Comparison of ENCODE assay signal across 21 cellular contexts in the genomic region with DNA sequence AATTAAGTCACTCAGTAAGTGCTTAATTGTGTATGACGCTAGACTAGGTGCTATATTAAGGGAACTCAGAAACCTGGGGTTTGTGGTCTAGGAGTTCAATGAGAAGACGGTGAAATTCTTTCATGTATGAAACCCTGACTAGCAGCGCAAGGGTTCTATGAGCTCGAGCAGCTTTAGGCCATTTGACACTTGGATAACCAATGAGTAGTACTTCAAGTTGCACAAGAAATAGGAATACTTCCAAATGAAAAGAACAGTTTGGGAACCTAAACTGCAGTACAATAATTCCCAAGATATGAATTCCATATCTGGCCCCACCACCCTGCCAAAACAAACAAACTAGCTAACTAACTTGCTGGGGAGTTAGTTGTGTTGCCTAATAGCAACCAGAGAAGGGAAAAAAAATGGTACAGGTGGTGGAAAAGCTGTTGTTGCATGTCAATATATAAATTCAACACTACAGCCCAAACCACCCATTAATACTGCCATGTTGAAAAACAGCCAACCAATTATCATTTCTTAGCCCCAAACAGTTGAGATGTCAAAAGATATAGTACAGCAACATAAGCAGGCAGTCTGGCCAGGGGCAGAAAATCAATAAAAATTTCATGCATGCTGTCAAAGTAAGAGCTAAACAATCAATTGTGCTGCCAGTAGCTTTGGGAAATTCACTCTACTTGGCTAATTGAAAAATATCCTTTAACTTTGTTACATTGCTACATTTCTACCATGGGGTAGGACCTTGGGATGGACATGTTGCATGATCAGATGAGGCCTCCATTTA. TPM values are rescaled to one million over a fixed set of nuclear protein-coding genes. Genes with fewer than 3 reads are reported as not detected.
DNase-seq lines count a peak whose midpoint lies in the region; ATAC-seq, FAIRE-seq and TF ChIP-seq lines count a peak whose summit lies in the region.
"Had no signal": no experiment of that assay in that cellular context is flagged by ENCODE, and none has a peak within 500 bp of the region (broad histone marks: within the 10 kb centered on the region; RNA-seq: fewer than 3 reads in every experiment).

No MANE protein-coding gene starts in this region.

- WGBS in GM12878 (ENCODE audit: insufficient coverage, insufficient replicate concordance, low lambda C conversion rate, missing lambda C conversion rate) = 60% methylated on average over 4 of the region's 4 CpGs

- in situ Hi-C loops in GM12878 (cut with MboI) = no loop called here

- intact Hi-C loops in GM12878 (cut with micrococcal nuclease; ENCODE audit: unreplicated experiment) (no loop called here), kidney (cut with DNase I) (no loop called here)

- no peaks in the 10 kb centered on the region for H3K27me3 ChIP-seq in GM12878 (replicated peaks in 1 of 2; ENCODE audit: control insufficient read depth in 2 of 2, insufficient read depth in 2 of 2, low read length in 1 of 2)
- H3K27me3 ChIP-seq: esophagus muscularis mucosa, sigmoid colon had no signal

- no peaks in the 10 kb centered on the region for H3K79me2 ChIP-seq in GM12878 (ENCODE audit: control insufficient read depth, insufficient read depth, low read length)

- no peak for TF ChIP-seq EP300 in GM12878 (IDR thresholded peaks at IDR 0.05; ENCODE audit: borderline replicate concordance in 1 of 2, control insufficient read depth in 1 of 2, low read depth in 2 of 2, low read length in 2 of 2)

- H3K36me3 ChIP-seq in GM12878 (ENCODE audit: control insufficient read depth in 2 of 2, insufficient read depth in 2 of 2, low read length in 1 of 2) (no peaks in the 10 kb centered on the region), kidney (ENCODE audit: control insufficient read depth in 1 of 2, insufficient read depth in 2 of 2, low read length in 2 of 2) (peaks cover 0 to under 1% of the 10 kb centered on the region in 2 donors)

- no peak overlapping the region for H3K4me2 ChIP-seq in GM12878 (ENCODE audit: control insufficient read depth, insufficient read depth)

- SMC1A ChIA-PET in GM12878 (lab: Charles Lee; ENCODE audit: uncharacterized antibody, unreplicated experiment) = interaction anchor here (0.6 to 1.5 kb wide), 4 partner anchors 9 to 36 kb away, joined by 3 to 4 read pairs (median 4); no protein-coding TSS in a partner anchor

- no peak overlapping the region for H2AFZ ChIP-seq in GM12878 (ENCODE audit: control insufficient read depth, low read depth, low read length)

- TF ChIP-seq RAD21 in GM12878 (IDR thresholded peaks at IDR 0.05; ENCODE audit: insufficient read depth, low read depth, low read length) = no peak

- no peak overlapping the region for H3K9ac ChIP-seq in GM12878 (ENCODE audit: control insufficient read depth, insufficient read depth, low read length)
- H3K9ac ChIP-seq in kidney (ENCODE audit: low read length in 2 of 2) = no peak overlapping the region

- H3K4me1 ChIP-seq in GM12878 (ENCODE audit: control insufficient read depth, insufficient read depth, low read length) = peaks cover 6% of the 10 kb centered on the region
- no peaks in the 10 kb centered on the region for H3K4me1 ChIP-seq in kidney (ENCODE audit: control insufficient read depth in 1 of 2, insufficient read depth in 1 of 2, low read depth in 1 of 2, low read length in 2 of 2)
- H3K4me1 ChIP-seq: esophagus muscularis mucosa, sigmoid colon had no signal

- H3K4me3 ChIP-seq in GM12878 = no peak overlapping the region
- no peak overlapping the region for H3K4me3 ChIP-seq in kidney (ENCODE audit: low read length in 2 of 2)
- H3K4me3 ChIP-seq: esophagus muscularis mucosa, sigmoid colon had no signal

- CTCF ChIA-PET in GM12878 (lab: Yijun Ruan, JAX) = interaction anchor here (0.9 kb wide), 1 partner anchor 11 kb away, joined by 3 read pairs; no protein-coding TSS in a partner anchor
- CTCF ChIA-PET in RWPE1 (lab: Yijun Ruan, JAX) = no interaction called here

- FAIRE-seq in GM12878 (lab: Jason Lieb, UNC) = no peak
- no peak for FAIRE-seq in kidney (lab: Jason Lieb, UNC)

- peak; percentile 43 for ATAC-seq in GM18868 (IDR thresholded peaks at IDR 0.05; ENCODE audit: unreplicated experiment)
- peak; percentile 51 for ATAC-seq in HG02870 (IDR thresholded peaks at IDR 0.05; ENCODE audit: unreplicated experiment)
- ATAC-seq in GM12878 = peak; percentile 71
- no peak for ATAC-seq in GM18873 (IDR thresholded peaks at IDR 0.05; ENCODE audit: low FRiP score, unreplicated experiment)
- ATAC-seq: SK-N-SH treated with all-trans-retinoic acid at 6 μM for 48 hours had no signal

- H3K9me3 ChIP-seq in GM12878 (replicated peaks; ENCODE audit: control insufficient read depth, insufficient read depth, low read length) (no peaks in the 10 kb centered on the region; the same call in 2 of the 3 replicates), kidney (ENCODE audit: control insufficient read depth in 1 of 2, low read length in 2 of 2) (no peaks in the 10 kb centered on the region)
- H3K9me3 ChIP-seq: esophagus muscularis mucosa, sigmoid colon had no signal

- no peak for TF ChIP-seq POLR2A in GM12878 (IDR thresholded peaks at IDR 0.05; ENCODE audit: low read depth, low read length)

- RAD21 ChIA-PET in GM12878 (lab: Charles Lee; ENCODE audit: unreplicated experiment) = no interaction called here

- no peak for TF ChIP-seq CTCF in GM12878 (IDR thresholded peaks at IDR 0.05 in 2 of 3, conservative IDR thresholded peaks at IDR 0.05 in 1 of 3; ENCODE audit: control insufficient read depth in 2 of 3, extremely low read depth in 1 of 3, insufficient read depth in 1 of 3, low read depth in 3 of 3, low read length in 3 of 3)
- no peak for TF ChIP-seq CTCF in RWPE1 (conservative IDR thresholded peaks at IDR 0.05; ENCODE audit: low read depth)
- TF ChIP-seq CTCF in kidney (IDR thresholded peaks at IDR 0.05; ENCODE audit: borderline replicate concordance, extremely low read depth, insufficient read depth) = no peak

- POLR2A ChIA-PET in GM12878 (lab: Charles Lee) = no interaction called here
- POLR2A ChIA-PET in RWPE1 (lab: Yijun Ruan, JAX; ENCODE audit: low non-redundant PET) = no interaction called here

- DNase-seq in GM12878 (ENCODE audit: low read depth, low spot score) (no peak), iris pigment epithelial cell (ENCODE audit: low read depth) (peak; percentile 56), RWPE1 (ENCODE audit: low spot score) (no peak), kidney (no peak), HuH-7 (ENCODE audit: low spot score) (no peak)
- DNase-seq: activated CD4-positive, alpha-beta T cell treated with anti-CD3 and anti-CD28 coated beads for 1 hour; activated CD8-positive, alpha-beta memory T cell treated with anti-CD3 and anti-CD28 coated beads, Interleukin-2, amount 50 U/mL, for 48 hours; activated naive CD4-positive, alpha-beta T cell treated with anti-CD3 and anti-CD28 coated beads for 36 hours; CD8-positive, alpha-beta memory T cell; NCI-H2029; NCI-H524 treated with DMSO at 0.1 percent for 48 hours; nucleus accumbens; OCI-M1; sigmoid colon; stimulated activated CD4-positive, alpha-beta T cell treated with anti-CD3 and anti-CD28 coated beads, Interleukin-2, amount 100 ng/mL, for 24 hours; substantia nigra had no signal

- no TSS peak for BruUV-seq in GM12878 (replicated peaks; lab: Mats Ljungman, UMichigan)

- no peak overlapping the region for H3K27ac ChIP-seq in GM12878 (ENCODE audit: control insufficient read depth, insufficient read depth)
- no peak overlapping the region for H3K27ac ChIP-seq in RWPE1
- H3K27ac ChIP-seq in kidney (ENCODE audit: low read depth in 2 of 2, low read length in 2 of 2) = no peak overlapping the region
- H3K27ac ChIP-seq: esophagus muscularis mucosa, sigmoid colon had no signal

- H4K20me1 ChIP-seq in GM12878 (ENCODE audit: control insufficient read depth, insufficient read depth) = no peaks in the 10 kb centered on the region

TF ChIP-seq in GM12878, 131 proteins besides CTCF, POLR2A, EP300 and RAD21:
- no peak for TF ChIP-seq ATF7 (IDR thresholded peaks at IDR 0.05; ENCODE audit: low read depth)
- TF ChIP-seq RUNX3 (IDR thresholded peaks at IDR 0.05; ENCODE audit: low read length) = peak; percentile 65

RNA-seq across cellular contexts. Expression of gene MCF2, which starts 54.6 kb away (rescaled TPM):
- 3.6 TPM in 2 replicates for total RNA-seq in GM12878 (2013; cell fraction: nucleolus; rRNA removed)
- 0.51 and 0.82 TPM in 2 replicates for total RNA-seq in GM12878 (2014; rRNA removed)
- 0.49 and 0.97 TPM in 2 replicates for total RNA-seq in GM12878 (2014; rRNA removed; fragmentation: Illumina TruSeq; extraction: Trizol)
- total RNA-seq in GM12878 (2021) = 0.36 and 0.45 TPM in 2 replicates
- polyA plus RNA-seq in GM12878 (2011; ENCODE audit: low read depth) = 0.18 TPM
- polyA plus RNA-seq in GM12878 (2011; rRNA removed) = 3.3 and 6.0 TPM in 2 replicates
- polyA plus RNA-seq in GM12878 (2011; cell fraction: cytosol; rRNA removed) = 0.53 and 0.57 TPM in 2 replicates
- polyA plus RNA-seq in GM12878 (2011; cell fraction: nucleus; rRNA removed) = 6.7 and 8.6 TPM in 2 replicates
- 0.39 and 0.53 TPM in 2 replicates for polyA plus RNA-seq in GM12878 (2012)
- 0.66 and 0.76 TPM in 2 replicates for polyA plus RNA-seq in GM12878 (2014; fragmentation: Illumina TruSeq; extraction: Trizol)
- polyA plus RNA-seq in GM12878 (2014; fragmentation: Nextera tagmentation; extraction: Ambion mirVana) = under 1 TPM; 0.24 to 0.31 TPM
- polyA plus RNA-seq in GM12878 (2014; rRNA removed) = 0.49 and 0.75 TPM in 2 replicates
- under 1 TPM; 0.07 to 0.08 TPM for polyA plus RNA-seq in GM12878 (2016; fragmentation: Nextera tagmentation; extraction: Ambion mirVana)
- 0.77 and 1.2 TPM in 2 replicates for polyA minus RNA-seq in GM12878 (2011; rRNA and poly(A)+ RNA removed)
- 0.27 and 0.42 TPM in 2 replicates for polyA minus RNA-seq in GM12878 (2011; cell fraction: cytosol; rRNA and poly(A)+ RNA removed)
- 1.7 and 3.3 TPM in 2 replicates for polyA minus RNA-seq in GM12878 (2011; cell fraction: nucleus; rRNA and poly(A)+ RNA removed)
- total RNA-seq in kidney = 0.85 TPM
- 2.2 TPM for polyA plus RNA-seq in kidney (ENCODE audit: insufficient read depth, low read depth, low replicate concordance)
- polyA plus RNA-seq: CD8-positive, alpha-beta memory T cell had no signal
